1 cellular context compared by ENCODE assay signal in genomic region chrX:38860106-38861013, GRCh38.
TF ChIP-seq lines count a peak whose summit lies in the region.

No MANE protein-coding gene starts in this region.

TF ChIP-seq in GM12878, 131 proteins besides CTCF, POLR2A, EP300 and RAD21 (continued from another document):
- TF ChIP-seq SREBF2 (IDR thresholded peaks at IDR 0.05; ENCODE audit: low read length) (no peak), NFIC (IDR thresholded peaks at IDR 0.05; ENCODE audit: low read depth, low read length) (no peak), ZNF592 (IDR thresholded peaks at IDR 0.05) (no peak)
